ENCODE assay signal across 8 cellular contexts in the genomic region with DNA sequence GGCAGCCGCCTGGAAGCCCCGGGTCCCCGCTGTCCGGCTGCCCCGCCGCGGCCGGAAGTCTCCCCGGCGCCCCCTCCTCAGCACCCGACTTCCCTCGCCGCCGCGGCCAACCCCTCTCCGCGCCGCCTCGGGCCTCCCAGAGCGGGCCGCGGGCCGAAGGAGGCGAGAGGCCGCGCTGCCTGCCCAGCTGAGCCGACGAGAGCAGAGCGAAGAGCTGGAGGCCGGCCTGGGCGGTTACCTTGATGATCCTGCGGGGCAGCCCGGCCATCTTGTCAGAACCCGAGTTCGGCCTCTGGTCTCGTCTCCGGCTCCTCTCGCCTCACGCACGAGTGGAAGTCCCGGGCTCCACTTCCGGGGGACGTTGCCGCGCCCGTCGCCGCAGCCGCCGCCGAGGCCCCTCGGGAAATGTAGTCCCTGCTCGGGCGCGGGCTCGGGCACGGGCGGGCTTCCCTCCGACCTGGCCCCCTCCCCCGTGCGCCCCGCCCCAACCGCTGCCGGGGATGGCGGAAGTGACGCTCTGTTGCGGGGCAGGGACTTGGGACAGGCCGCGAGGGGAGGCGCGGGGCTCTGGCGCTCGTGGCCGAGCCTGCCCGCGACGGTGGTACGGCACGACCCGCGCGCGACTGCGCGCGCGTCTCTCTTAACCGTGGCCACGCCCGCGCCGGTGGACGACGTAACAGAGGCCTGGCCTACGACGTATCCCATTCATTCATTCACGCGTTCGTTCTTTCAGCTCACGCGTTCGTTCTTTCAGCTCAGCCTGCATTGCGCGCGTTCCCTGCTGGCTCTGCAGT. TPM values are rescaled to one million over a fixed set of nuclear protein-coding genes. Genes with fewer than 3 reads are reported as not detected.
DNase-seq lines count a peak whose midpoint lies in the region; ATAC-seq and TF ChIP-seq lines count a peak whose summit lies in the region.

A gene with protein sequence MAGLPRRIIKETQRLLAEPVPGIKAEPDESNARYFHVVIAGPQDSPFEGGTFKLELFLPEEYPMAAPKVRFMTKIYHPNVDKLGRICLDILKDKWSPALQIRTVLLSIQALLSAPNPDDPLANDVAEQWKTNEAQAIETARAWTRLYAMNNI (minus strand): TSS at position 331 of the 794 bp plus-strand sequence. CDS start 63 bp downstream, at position 268.

- peak within 1 kb of the TSS; percentile 81 for H2AFZ ChIP-seq in fibroblast of lung (ENCODE audit: low read length)

- H3K27ac Mint-ChIP-seq in activated T-helper 17 cell treated with anti-CD3 and anti-CD28 coated beads, Interleukin-2, amount 50 U/mL, for 72 hours = peak within 1 kb of the TSS; percentile 97
- H3K27ac Mint-ChIP-seq in naive thymus-derived CD4-positive, alpha-beta T cell = peak within 1 kb of the TSS; percentile 96 to 100 (median 98)
- H3K27ac Mint-ChIP-seq in stimulated activated memory B cell treated with anti-CD40 and anti-IgM and Interleukin-4, amounts not matched to agents 10 μg/mL and 1 μg/mL and 100 μg/mL, for 72 hours = peak within 1 kb of the TSS; percentile 97

- H3K27me3 Mint-ChIP-seq in activated T-helper 17 cell treated with anti-CD3 and anti-CD28 coated beads, Interleukin-2, amount 50 U/mL, for 72 hours = no peaks in the 10 kb centered on the region
- no peaks in the 10 kb centered on the region for H3K27me3 Mint-ChIP-seq in naive thymus-derived CD4-positive, alpha-beta T cell
- H3K27me3 Mint-ChIP-seq in stimulated activated memory B cell treated with anti-CD40 and anti-IgM and Interleukin-4, amounts not matched to agents 10 μg/mL and 1 μg/mL and 100 μg/mL, for 72 hours = no peaks in the 10 kb centered on the region

- no peaks in the 10 kb centered on the region for H3K36me3 ChIP-seq in fibroblast of lung (ENCODE audit: control insufficient read depth, insufficient read depth, low read length)
- peaks cover 0 to 7% (median 0%) of the 10 kb centered on the region in 3 experiments for H3K36me3 ChIP-seq in naive thymus-derived CD4-positive, alpha-beta T cell (ENCODE audit: control insufficient read depth in 2 of 3, insufficient read depth in 3 of 3, low read length in 3 of 3)

- peaks cover 3% of the 10 kb centered on the region for H3K4me1 ChIP-seq in fibroblast of lung (ENCODE audit: control insufficient read depth, extremely low read depth, insufficient read depth, low read length)
- H3K4me1 ChIP-seq in naive thymus-derived CD4-positive, alpha-beta T cell (ENCODE audit: control insufficient read depth in 2 of 2, insufficient read depth in 2 of 2, low read length in 2 of 2) = peaks cover 35 to 48% of the 10 kb centered on the region in 2 donors

- no peaks in the 10 kb centered on the region for H3K27me3 ChIP-seq in fibroblast of lung (ENCODE audit: control insufficient read depth, insufficient read depth, low read length)
- no peaks in the 10 kb centered on the region for H3K27me3 ChIP-seq in naive thymus-derived CD4-positive, alpha-beta T cell (ENCODE audit: control insufficient read depth in 2 of 2, insufficient read depth in 2 of 2, low read length in 2 of 2)

- H3K4me3 ChIP-seq in fibroblast of lung (replicated peaks in 1 of 4; ENCODE audit: control extremely low read depth in 1 of 4, insufficient read depth in 1 of 4, low read depth in 3 of 4, low read length in 4 of 4) = peak within 1 kb of the TSS; percentile 72 to 96 (median 88)
- H3K4me3 ChIP-seq in naive thymus-derived CD4-positive, alpha-beta T cell (ENCODE audit: low read length) = peak within 1 kb of the TSS; percentile 66

- peaks cover 10% of the 10 kb centered on the region for H4K20me1 ChIP-seq in fibroblast of lung (ENCODE audit: control insufficient read depth, extremely low read depth, insufficient read depth, low read length)

- peak; percentile 85 for ATAC-seq in activated T-helper 17 cell treated with anti-CD3 and anti-CD28 coated beads, Interleukin-2, amount 50 U/mL, for 72 hours (replicated peaks)
- ATAC-seq in naive thymus-derived CD4-positive, alpha-beta T cell = peak; percentile 95
- peak; percentile 93 for ATAC-seq in stimulated activated memory B cell treated with anti-CD40 and anti-IgM and Interleukin-4, amounts not matched to agents 10 μg/mL and 1 μg/mL and 100 μg/mL, for 72 hours

- no peaks in the 10 kb centered on the region for H3K9me3 Mint-ChIP-seq in activated T-helper 17 cell treated with anti-CD3 and anti-CD28 coated beads, Interleukin-2, amount 50 U/mL, for 72 hours
- peaks cover 0 to 2% (median 0%) of the 10 kb centered on the region in 11 donors for H3K9me3 Mint-ChIP-seq in naive thymus-derived CD4-positive, alpha-beta T cell
- no peaks in the 10 kb centered on the region for H3K9me3 Mint-ChIP-seq in stimulated activated memory B cell treated with anti-CD40 and anti-IgM and Interleukin-4, amounts not matched to agents 10 μg/mL and 1 μg/mL and 100 μg/mL, for 72 hours

- H3K4me1 Mint-ChIP-seq in activated T-helper 17 cell treated with anti-CD3 and anti-CD28 coated beads, Interleukin-2, amount 50 U/mL, for 72 hours = peaks cover 40% of the 10 kb centered on the region
- peaks cover 44 to 54% (median 49%) of the 10 kb centered on the region in 7 donors for H3K4me1 Mint-ChIP-seq in naive thymus-derived CD4-positive, alpha-beta T cell
- H3K4me1 Mint-ChIP-seq in stimulated activated memory B cell treated with anti-CD40 and anti-IgM and Interleukin-4, amounts not matched to agents 10 μg/mL and 1 μg/mL and 100 μg/mL, for 72 hours = peaks cover 56% of the 10 kb centered on the region

- peaks cover 25% of the 10 kb centered on the region for H3K36me3 Mint-ChIP-seq in activated T-helper 17 cell treated with anti-CD3 and anti-CD28 coated beads, Interleukin-2, amount 50 U/mL, for 72 hours (ENCODE audit: low read depth)
- peaks cover 0 to 1% (median 0%) of the 10 kb centered on the region in 5 donors for H3K36me3 Mint-ChIP-seq in naive thymus-derived CD4-positive, alpha-beta T cell
- no peaks in the 10 kb centered on the region for H3K36me3 Mint-ChIP-seq in stimulated activated memory B cell treated with anti-CD40 and anti-IgM and Interleukin-4, amounts not matched to agents 10 μg/mL and 1 μg/mL and 100 μg/mL, for 72 hours

- H3K9ac ChIP-seq in fibroblast of lung (ENCODE audit: insufficient read depth, low read length) = peak within 1 kb of the TSS; percentile 99

- H3K27ac ChIP-seq in RWPE1 (peak within 1 kb of the TSS; percentile 91), fibroblast of lung (ENCODE audit: insufficient read depth, low read length) (peak within 1 kb of the TSS; percentile 91)
- H3K27ac ChIP-seq in naive thymus-derived CD4-positive, alpha-beta T cell (ENCODE audit: low read depth, low read length) = peak within 1 kb of the TSS; percentile 98

- no peaks in the 10 kb centered on the region for H3K9me3 ChIP-seq in fibroblast of lung (ENCODE audit: control insufficient read depth, insufficient read depth, low read depth, low read length)
- H3K9me3 ChIP-seq in naive thymus-derived CD4-positive, alpha-beta T cell (ENCODE audit: control insufficient read depth in 2 of 3, low read length in 3 of 3) = no peaks in the 10 kb centered on the region

- H3K4me3 Mint-ChIP-seq in activated T-helper 17 cell treated with anti-CD3 and anti-CD28 coated beads, Interleukin-2, amount 50 U/mL, for 72 hours = peak within 1 kb of the TSS; percentile 97
- peak within 1 kb of the TSS; percentile 89 to 100 (median 97) for H3K4me3 Mint-ChIP-seq in naive thymus-derived CD4-positive, alpha-beta T cell
- H3K4me3 Mint-ChIP-seq in stimulated activated memory B cell treated with anti-CD40 and anti-IgM and Interleukin-4, amounts not matched to agents 10 μg/mL and 1 μg/mL and 100 μg/mL, for 72 hours = peak within 1 kb of the TSS; percentile 94

- POLR2A ChIA-PET in RWPE1 (lab: Yijun Ruan, JAX; ENCODE audit: low non-redundant PET) = no interaction called here
- POLR2A ChIA-PET in naive thymus-derived CD4-positive, alpha-beta T cell (lab: Charles Lee) = interaction anchor here (0.6 to 2.5 kb wide), 15 partner anchors 11 to 1145 kb away, joined by 3 to 16 read pairs (median 3); partner anchors contain the start of genes CRADD, EEA1 and MRPL42

- peaks cover 49% of the 10 kb centered on the region for H3K79me2 ChIP-seq in fibroblast of lung (ENCODE audit: control insufficient read depth, insufficient read depth, low read length)

- CTCF ChIA-PET in RWPE1 (lab: Yijun Ruan, JAX) = no interaction called here
- CTCF ChIA-PET in naive thymus-derived CD4-positive, alpha-beta T cell (lab: Charles Lee) = interaction anchor here (1.0 to 1.1 kb wide), 2 partner anchors 26 to 61 kb away, joined by 3 read pairs; no protein-coding TSS in a partner anchor

- DNase-seq in EL = peak; percentile 96
- DNase-seq in H4 (ENCODE audit: low spot score) = peak; percentile 90
- peak; percentile 98 for DNase-seq in LoVo (ENCODE audit: low spot score)
- peak; percentile 91 for DNase-seq in RWPE1 (ENCODE audit: low spot score)
- peak; percentile 94 to 95 for DNase-seq in fibroblast of lung (ENCODE audit: low read depth in 2 of 2)
- DNase-seq in naive thymus-derived CD4-positive, alpha-beta T cell = peak; percentile 96 to 98 (median 97)

- intact Hi-C loops in naive thymus-derived CD4-positive, alpha-beta T cell (cut with micrococcal nuclease) = loop anchor here (1.0 to 10.0 kb wide), 19 partner anchors 23 to 1775 kb away; partner anchors contain the start of genes CRADD (in 2 of the 2), EEA1 (in 2 of the 2), FGD6 (in 2 of the 2) and MRPL42 (in 2 of the 2)

- peak within 1 kb of the TSS; percentile 89 for H3K4me2 ChIP-seq in fibroblast of lung (ENCODE audit: extremely low read depth, insufficient read depth, low read length)

- no peak for TF ChIP-seq CTCF in RWPE1 (conservative IDR thresholded peaks at IDR 0.05; ENCODE audit: low read depth)
- TF ChIP-seq CTCF in fibroblast of lung (conservative IDR thresholded peaks at IDR 0.05 in 1 of 2, IDR thresholded peaks at IDR 0.05 in 1 of 2; ENCODE audit: low read depth in 1 of 2, low read length in 2 of 2) = peak in 1 of 2 donors; percentile 19

RNA-seq across cellular contexts. Expression of the gene that starts here (rescaled TPM):
- total RNA-seq in H4 (2014; rRNA removed; shearing (Covaris generic)) = 102 and 163 TPM in 2 replicates
- total RNA-seq in activated T-helper 17 cell treated with anti-CD3 and anti-CD28 coated beads, Interleukin-2, amount 50 U/mL, for 72 hours = 100 to 1,000 TPM; 128 to 252 TPM
- total RNA-seq in fibroblast of lung = 82.2 and 115 TPM in 2 replicates
- polyA plus RNA-seq in fibroblast of lung = 149 and 169 TPM in 2 replicates
- 146 and 170 TPM in 2 replicates for polyA plus RNA-seq in fibroblast of lung (2012)
- polyA minus RNA-seq in fibroblast of lung (ENCODE audit: low replicate concordance) = 26.1 and 34.6 TPM in 2 replicates
- 100 to 1,000 TPM in 1 of 5 experiments, 10 to 100 TPM in 4; 76.6 to 180 (median 77.5) TPM for total RNA-seq in naive thymus-derived CD4-positive, alpha-beta T cell
- polyA plus RNA-seq in naive thymus-derived CD4-positive, alpha-beta T cell = 100 to 1,000 TPM; 109 to 170 TPM

Comparison
In these comparisons a context has a peak if more than half of its experiments do, and no peak if none do; other contexts are left out.
1. Peak in every context shown above with its lines: DNase-seq, ATAC-seq, H3K4me3 ChIP-seq and H3K27ac ChIP-seq.